ENCODE assay signal across 8 cellular contexts in the genomic region with DNA sequence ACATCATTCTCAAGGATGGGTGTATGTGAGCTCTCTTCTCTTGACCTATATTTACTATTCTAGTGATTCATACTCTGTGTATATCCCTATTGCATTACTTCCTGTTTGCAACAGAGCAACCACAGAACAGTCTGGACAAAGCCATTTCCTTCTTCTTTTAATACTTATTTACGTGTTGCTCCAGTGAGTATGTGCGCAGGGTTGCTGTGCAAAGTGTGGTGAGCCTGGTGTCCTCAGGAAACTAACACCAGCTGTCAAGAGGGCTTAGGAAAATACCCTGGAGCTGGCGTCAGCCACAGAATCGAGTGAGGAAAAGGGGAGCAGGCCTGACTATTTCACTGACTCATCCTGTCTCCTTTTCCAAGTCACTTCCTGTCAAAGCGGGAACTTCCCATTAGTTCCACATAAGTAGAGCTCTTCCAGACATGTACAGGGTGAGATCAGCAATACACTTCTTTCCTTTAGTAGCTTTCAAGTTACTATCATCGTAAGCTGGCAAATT.
A peak's percentile ranks its signal among the peaks of the same experiment; 100 is the strongest.
DNase-seq lines count a peak whose midpoint lies in the region; ATAC-seq and TF ChIP-seq lines count a peak whose summit lies in the region.

No MANE protein-coding gene starts in this region.

- no TSS peak for BruUV-seq in PC-3 (replicated peaks; lab: Mats Ljungman, UMichigan)

- peaks cover 9% of the 10 kb centered on the region for H3K27me3 Mint-ChIP-seq in nephron (ENCODE audit: low read depth)

- intact Hi-C loops in PC-3 (cut with micrococcal nuclease): loop anchor here (1.0 to 10.0 kb wide), 4 partner anchors 47 to 153 kb away; no protein-coding TSS in a partner anchor
- intact Hi-C loops in posterior vena cava (cut with DNase I): no loop called here

- peak; percentile 90 for DNase-seq in PC-3
- peak; percentile 95 for DNase-seq in epithelial cell of prostate (ENCODE audit: low read depth, low spot score)
- DNase-seq in HuH-7 (ENCODE audit: low spot score): no peak
- DNase-seq in posterior vena cava (ENCODE audit: low spot score): no peak

- peak overlapping the region; percentile 61 for H3K9ac ChIP-seq in PC-3 (ENCODE audit: low read length)

- H3K27me3 ChIP-seq in DOHH2 (ENCODE audit: control insufficient read depth, low read length) (no peaks in the 10 kb centered on the region), PC-3 (ENCODE audit: low read length) (no peaks in the 10 kb centered on the region)

- no peaks in the 10 kb centered on the region for H3K79me2 ChIP-seq in DOHH2 (ENCODE audit: control insufficient read depth, low read length)
- no peaks in the 10 kb centered on the region for H3K79me2 ChIP-seq in PC-3 (ENCODE audit: low read length)

- H4K20me1 ChIP-seq in DOHH2 (ENCODE audit: control insufficient read depth, insufficient read depth, low read depth, low read length) (no peaks in the 10 kb centered on the region), PC-3 (ENCODE audit: low read length) (no peaks in the 10 kb centered on the region)

- ATAC-seq in PC-3: peak; percentile 88
- no peak for ATAC-seq in HG03139 (IDR thresholded peaks at IDR 0.05; ENCODE audit: unreplicated experiment)
- no peak for ATAC-seq in GM18870 (IDR thresholded peaks at IDR 0.05; ENCODE audit: unreplicated experiment)

- no peaks in the 10 kb centered on the region for H3K9me2 ChIP-seq in DOHH2 (replicated peaks; ENCODE audit: control insufficient read depth, low read length)
- no peaks in the 10 kb centered on the region for H3K9me2 ChIP-seq in PC-3 (replicated peaks; ENCODE audit: low read length)

- H3K4me2 ChIP-seq in DOHH2 (ENCODE audit: low read length) (peak overlapping the region; percentile 45), PC-3 (ENCODE audit: low read length) (peak overlapping the region; percentile 53)

- H3K9me3 Mint-ChIP-seq in nephron: peaks cover 15% of the 10 kb centered on the region

- no peak overlapping the region for H3K4me3 Mint-ChIP-seq in nephron

- H3F3A ChIP-seq in DOHH2 (ENCODE audit: control insufficient read depth, insufficient read depth): no peaks in the 10 kb centered on the region
- peaks cover 12% of the 10 kb centered on the region for H3F3A ChIP-seq in PC-3 (ENCODE audit: low read length, unreplicated experiment)

- H3K4me1 Mint-ChIP-seq in nephron: peaks cover 43% of the 10 kb centered on the region

- POLR2A ChIA-PET in PC-3 (lab: Charles Lee; ENCODE audit: unreplicated experiment): interaction anchor here (0.5 to 1.4 kb wide), 5 partner anchors 95 to 557 kb away, joined by 3 to 7 read pairs (median 4); no protein-coding TSS in a partner anchor

- no peaks in the 10 kb centered on the region for H3K9me3 ChIP-seq in DOHH2 (ENCODE audit: control insufficient read depth, insufficient read depth, low read length)
- no peaks in the 10 kb centered on the region for H3K9me3 ChIP-seq in PC-3 (ENCODE audit: low read length)

- H3K27ac Mint-ChIP-seq in nephron: peak overlapping the region; percentile 52 to 82 (median 63)

- peaks cover 2% of the 10 kb centered on the region for H3K36me3 Mint-ChIP-seq in nephron (ENCODE audit: low read depth)

- CTCF ChIA-PET in PC-3 (lab: Charles Lee): no interaction called here

- H3K4me3 ChIP-seq in DOHH2 (ENCODE audit: low read length) (peak overlapping the region; percentile 20), PC-3 (ENCODE audit: low read length) (peak overlapping the region; percentile 0; the same call in 1 of the 2 replicates)

- 0 out of 2 replicates have a peak overlapping the region, but pooled peaks have one; percentile 8 for H2AFZ ChIP-seq in PC-3 (ENCODE audit: low read length)

- H3K4me1 ChIP-seq in DOHH2 (ENCODE audit: control insufficient read depth, low read length) (peaks cover 15% of the 10 kb centered on the region), PC-3 (ENCODE audit: insufficient read depth, low read length) (peaks cover 47% of the 10 kb centered on the region)

- no peaks in the 10 kb centered on the region for H3K36me3 ChIP-seq in DOHH2 (ENCODE audit: control insufficient read depth, low read length)
- H3K36me3 ChIP-seq in PC-3 (ENCODE audit: low read depth, low read length): no peaks in the 10 kb centered on the region

- peak overlapping the region; percentile 5; the same call in 1 of the 2 replicates for H3K27ac ChIP-seq in DOHH2 (ENCODE audit: low read depth, low read length)
- H3K27ac ChIP-seq in PC-3 (ENCODE audit: low read length): peak overlapping the region; percentile 90
- H3K27ac ChIP-seq in epithelial cell of prostate: peak overlapping the region; percentile 88

- TF ChIP-seq CTCF in DOHH2 (IDR thresholded peaks at IDR 0.05; ENCODE audit: low read depth, low read length, poor library complexity, severe bottlenecking) (no peak), PC-3 (conservative IDR thresholded peaks at IDR 0.05; ENCODE audit: low read depth, low read length) (no peak), nephron (IDR thresholded peaks at IDR 0.05; ENCODE audit: unreplicated experiment in 3 of 3) (no peak)

Comparison
In these comparisons a context has a peak if more than half of its experiments do, and no peak if none do; other contexts are left out.
1. H3K27ac ChIP-seq: peak in every context shown above with its lines; median percentile 90 in PC-3; 88 in epithelial cell of prostate; 5 in DOHH2.
2. DNase-seq: peak in PC-3 (single experiment) and epithelial cell of prostate (single experiment); none in HuH-7 (single experiment) and posterior vena cava (single experiment).